Comparison of ENCODE assay signal across 1 cellular context in genomic region chr19:344625-345319, GRCh38.
A peak's percentile ranks its signal among the peaks of the same experiment; 100 is the strongest.
TF ChIP-seq lines count a peak whose summit lies in the region.

MIER2 (minus strand) TSS chr19:344796; CDS start chr19:344782, 14 bp downstream.

TF ChIP-seq in K562, 482 proteins besides CTCF, POLR2A, EP300 and RAD21 (continued from another document and continues in another):
- TF ChIP-seq ZNF407 (IDR thresholded peaks at IDR 0.05; ENCODE audit: low read depth) (no peak), ESRRB (CRISPR knock-in tag; IDR thresholded peaks at IDR 0.05; ENCODE audit: borderline replicate concordance) (no peak), ETV1 (tag; conservative IDR thresholded peaks at IDR 0.05; ENCODE audit: low read depth) (no peak), ZNF699 (CRISPR knock-in tag; IDR thresholded peaks at IDR 0.05; ENCODE audit: insufficient replicate concordance) (no peak), MYC (IDR thresholded peaks at IDR 0.05; ENCODE audit: low read depth, low read length) (peak; percentile 79; the same call in 1 of the 2 replicates), MYC (CRISPR knock-in tag; IDR thresholded peaks at IDR 0.05; ENCODE audit: borderline replicate concordance, low read depth) (0 out of 2 replicates have a peak, but pooled peaks have one; percentile 60), SFPQ (IDR thresholded peaks at IDR 0.05; ENCODE audit: low read depth, low read length) (no peak), MYNN (IDR thresholded peaks at IDR 0.05) (no peak), MYNN (CRISPR knock-in tag; IDR thresholded peaks at IDR 0.05) (no peak), HNRNPUL1 (IDR thresholded peaks at IDR 0.05; ENCODE audit: low read length) (no peak), ZNF398 (CRISPR knock-in tag; IDR thresholded peaks at IDR 0.05) (no peak), POU5F1 (IDR thresholded peaks at IDR 0.05; ENCODE audit: borderline replicate concordance, low read depth, low read length, partially characterized antibody) (no peak), CTBP1 (IDR thresholded peaks at IDR 0.05; ENCODE audit: borderline replicate concordance) (no peak), RAD51 (IDR thresholded peaks at IDR 0.05; ENCODE audit: borderline replicate concordance, low read depth) (no peak), GMEB1 (CRISPR knock-in tag; IDR thresholded peaks at IDR 0.05) (no peak), JUN (IDR thresholded peaks at IDR 0.05; ENCODE audit: borderline replicate concordance, low read depth, low read length) (no peak), JUN (CRISPR knock-in tag; IDR thresholded peaks at IDR 0.05; ENCODE audit: borderline replicate concordance) (no peak), ZNF146 (CRISPR knock-in tag; IDR thresholded peaks at IDR 0.05; ENCODE audit: unreplicated experiment) (no peak), SAFB2 (IDR thresholded peaks at IDR 0.05; ENCODE audit: borderline replicate concordance, low read depth, low read length, severe bottlenecking) (no peak), RBM17 (IDR thresholded peaks at IDR 0.05; ENCODE audit: borderline replicate concordance, low read depth, low read length) (no peak), FOXA3 (CRISPR knock-in tag; conservative IDR thresholded peaks at IDR 0.05 in 1 of 2, IDR thresholded peaks at IDR 0.05 in 1 of 2) (no peak), BCLAF1 (IDR thresholded peaks at IDR 0.05; ENCODE audit: borderline replicate concordance in 1 of 2, control insufficient read depth in 1 of 2, low read depth in 2 of 2, low read length in 1 of 2) (no peak), HNRNPK (IDR thresholded peaks at IDR 0.05; ENCODE audit: low read depth, low read length, poor library complexity, severe bottlenecking) (no peak), ZBTB49 (CRISPR knock-in tag; IDR thresholded peaks at IDR 0.05; ENCODE audit: borderline replicate concordance) (no peak), ZFP30 (CRISPR knock-in tag; IDR thresholded peaks at IDR 0.05; ENCODE audit: borderline replicate concordance) (no peak), ASH1L (IDR thresholded peaks at IDR 0.05; ENCODE audit: borderline replicate concordance, low read depth, partially characterized antibody) (no peak), ZNF696 (CRISPR knock-in tag; conservative IDR thresholded peaks at IDR 0.05) (no peak), RBFOX2 (IDR thresholded peaks at IDR 0.05; ENCODE audit: low read depth, low read length) (peak; percentile 71), NR2C2 (CRISPR knock-in tag; IDR thresholded peaks at IDR 0.05) (peak; percentile 56; the same call in 1 of the 2 replicates), NR2C2 (tag; IDR thresholded peaks at IDR 0.05) (peak; percentile 35), PKNOX1 (IDR thresholded peaks at IDR 0.05) (no peak), KDM4B (IDR thresholded peaks at IDR 0.05; ENCODE audit: borderline replicate concordance in 2 of 2, low read depth in 1 of 2) (peak in 1 of 2 experiments; percentile 33; a peak in 1 of 4 replicates), ZNF121 (CRISPR knock-in tag; conservative IDR thresholded peaks at IDR 0.05) (no peak), ELK1 (CRISPR knock-in tag; IDR thresholded peaks at IDR 0.05) (no peak), CBX3 (IDR thresholded peaks at IDR 0.05; ENCODE audit: borderline replicate concordance in 1 of 2, low read length in 2 of 2) (peak in 1 of 2 experiments; percentile 78; a peak in 2 of 3 replicates), MBD2 (IDR thresholded peaks at IDR 0.05; ENCODE audit: borderline replicate concordance, low read depth) (no peak), ZNF75A (CRISPR knock-in tag; IDR thresholded peaks at IDR 0.05) (no peak), MTF1 (CRISPR knock-in tag; IDR thresholded peaks at IDR 0.05; ENCODE audit: borderline replicate concordance) (no peak), MAFG (tag; conservative IDR thresholded peaks at IDR 0.05) (no peak)
